Comparison of ENCODE assay signal across 12 cellular contexts in the genomic region with DNA sequence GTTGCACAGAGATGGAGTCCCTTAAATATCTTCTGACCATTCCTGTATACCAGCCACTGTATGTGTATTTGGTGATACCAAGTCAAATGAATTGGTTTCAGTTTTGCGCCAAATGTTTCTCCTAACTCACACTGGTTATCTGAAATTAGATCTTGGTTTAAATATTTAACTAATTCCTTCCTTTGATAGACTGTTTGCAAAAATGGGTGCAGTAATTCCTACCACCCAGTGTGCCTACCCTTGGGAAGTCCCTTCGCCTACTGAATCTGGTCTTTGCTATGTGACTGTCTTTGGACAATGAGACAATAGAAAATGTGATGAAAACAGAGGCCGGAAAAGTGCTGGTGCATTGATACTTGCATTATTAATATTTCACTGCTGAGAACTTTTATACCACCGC. TPM values are rescaled to one million over a fixed set of nuclear protein-coding genes. Genes with fewer than 3 reads are reported as not detected.
"Had no signal": no experiment of that assay in that cellular context is flagged by ENCODE, and none has a peak within 500 bp of the region (broad histone marks: within the 10 kb centered on the region; RNA-seq: fewer than 3 reads in every experiment).

No MANE protein-coding gene starts in this region.

- DNase-seq: GM23248, GOT3, H7, H9, HCEC 1CT, HFFc6 had no signal

- H3K36me3 ChIP-seq: HAP-1 had no signal

- H3K4me3 Mint-ChIP-seq: GM23338, H9, HFFc6 had no signal

- H3K27ac Mint-ChIP-seq: GM23338, H9, HFFc6 had no signal

- H3K4me1 Mint-ChIP-seq: GM23338, H9 had no signal

- H3K4me1 ChIP-seq: HAP-1 had no signal

- H3K27ac ChIP-seq: GM23248 had no signal

- FAIRE-seq: H1, H54 had no signal

- H3K9me3 ChIP-seq: HAP-1 had no signal

- H3K4me3 ChIP-seq: GM23248, GM23338, HAP-1 had no signal

- ATAC-seq: GM23338, HCT116 had no signal

RNA-seq across cellular contexts. Expression of gene CCL23, which starts 6.7 kb away (rescaled TPM):
- total RNA-seq: GM23248, GM23338, H1, H4, H7, H9, HFFc6 had no signal
- polyA plus RNA-seq: GM23248, GM23338, H1 had no signal

RNA-seq across cellular contexts. Expression of gene CCL15, which starts 23.1 kb away (rescaled TPM):
- total RNA-seq: GM23248, GM23338, H1, H4, H7, H9, HFFc6 had no signal
- polyA plus RNA-seq: GM23248, GM23338, H1 had no signal

RNA-seq across cellular contexts. Expression of gene CCL14, which starts 37.9 kb away (rescaled TPM):
- total RNA-seq: GM23248, GM23338, H1, H4, H7, H9, HFFc6 had no signal
- polyA plus RNA-seq: GM23248, GM23338, H1 had no signal

RNA-seq across cellular contexts. Expression of gene CCL18, which starts 39.6 kb away (rescaled TPM):
- total RNA-seq: GM23248, GM23338, H1, H4, H7, H9, HFFc6 had no signal
- polyA plus RNA-seq: GM23248, GM23338, H1 had no signal

RNA-seq across cellular contexts. Expression of gene CCL16, which starts 43.1 kb away (rescaled TPM):
- total RNA-seq: GM23248, GM23338, H1, H4, H7, H9, HFFc6 had no signal
- polyA plus RNA-seq: GM23248, GM23338, H1 had no signal
